1 cellular context compared by ENCODE assay signal in the genomic region with DNA sequence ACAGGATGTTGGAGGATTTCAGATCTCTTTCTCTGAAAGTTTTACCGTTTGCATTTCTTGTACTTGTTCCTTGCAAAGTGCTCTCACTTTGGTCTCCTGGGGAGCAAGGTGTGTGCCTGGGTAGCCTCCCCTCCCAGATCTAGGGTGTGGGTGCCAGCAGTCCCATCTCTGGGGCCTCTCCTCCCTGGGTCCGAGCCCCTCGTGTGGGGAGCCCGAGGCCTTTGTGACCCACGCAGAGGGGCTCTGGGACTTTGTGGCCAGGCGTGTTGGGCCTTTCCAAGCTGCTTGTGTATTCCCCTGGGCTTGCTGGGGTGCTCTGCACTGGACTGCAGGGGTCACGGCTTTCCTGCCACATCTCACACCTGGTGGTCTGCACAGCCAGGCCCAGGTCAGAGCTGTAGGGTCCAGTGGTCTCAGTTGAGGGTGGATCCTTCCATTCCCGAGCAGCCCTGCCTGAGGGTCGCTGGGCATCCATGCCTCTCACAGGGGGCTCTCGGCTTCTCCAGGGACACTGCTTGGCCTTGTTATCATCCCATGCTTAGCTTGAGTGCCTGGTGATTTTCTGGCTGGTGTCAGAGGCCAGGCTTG.
TF ChIP-seq lines count a peak whose summit lies in the region.

No MANE protein-coding gene starts in this region.

TF ChIP-seq in H1, 55 proteins besides CTCF, POLR2A, EP300 and RAD21 (continued from another document):
- TF ChIP-seq MAFK (IDR thresholded peaks at IDR 0.05; ENCODE audit: low read depth, low read length) (no peak), RBBP5 (IDR thresholded peaks at IDR 0.05; ENCODE audit: borderline replicate concordance, low read depth, low read length) (no peak)
- TF ChIP-seq, protein P1, sequence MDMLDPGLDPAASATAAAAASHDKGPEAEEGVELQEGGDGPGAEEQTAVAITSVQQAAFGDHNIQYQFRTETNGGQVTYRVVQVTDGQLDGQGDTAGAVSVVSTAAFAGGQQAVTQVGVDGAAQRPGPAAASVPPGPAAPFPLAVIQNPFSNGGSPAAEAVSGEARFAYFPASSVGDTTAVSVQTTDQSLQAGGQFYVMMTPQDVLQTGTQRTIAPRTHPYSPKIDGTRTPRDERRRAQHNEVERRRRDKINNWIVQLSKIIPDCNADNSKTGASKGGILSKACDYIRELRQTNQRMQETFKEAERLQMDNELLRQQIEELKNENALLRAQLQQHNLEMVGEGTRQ (IDR thresholded peaks at IDR 0.05; ENCODE audit: low read length): no peak
